21 cellular contexts compared by ENCODE assay signal in genomic region chr13:77001540-77001939, GRCh38. TPM values are rescaled to one million over a fixed set of nuclear protein-coding genes. Genes with fewer than 3 reads are reported as not detected.
DNase-seq lines count a peak whose midpoint lies in the region; ATAC-seq and TF ChIP-seq lines count a peak whose summit lies in the region.
"Had no signal": no experiment of that assay in that cellular context is flagged by ENCODE, and none has a peak within 500 bp of the region (broad histone marks: within the 10 kb centered on the region; RNA-seq: fewer than 3 reads in every experiment).

No MANE protein-coding gene starts in this region.

- peak overlapping the region in 1 of 4 donors; percentile 1 for H3K4me3 Mint-ChIP-seq in IgD-negative memory B cell
- no peak overlapping the region for H3K4me3 Mint-ChIP-seq in endothelial cell (ENCODE audit: unreplicated experiment)
- H3K4me3 Mint-ChIP-seq: central memory CD8-positive, alpha-beta T cell; nephron had no signal

- DNase-seq in left ventricle myocardium superior = no peak
- no peak for DNase-seq in Right ventricle myocardium superior
- no peak for DNase-seq in endothelial cell (ENCODE audit: low spot score)
- DNase-seq in tibial nerve (ENCODE audit: low spot score in 2 of 2) = no peak
- no peak for DNase-seq in putamen (ENCODE audit: low spot score)
- DNase-seq in H4 (ENCODE audit: low spot score) = no peak
- DNase-seq: activated T-cell treated with anti-CD3 and anti-CD28 coated beads, Interleukin-2, amount 50 U/mL, for 48 hours; amniotic stem cell; effector memory CD4-positive, alpha-beta T cell; head of caudate nucleus; NCI-H774; PC-9; stimulated activated CD4-positive, alpha-beta T cell treated with anti-CD3 and anti-CD28 coated beads, Interleukin-4, amount 100 ng/mL, for 4 hours; T-helper 9 cell had no signal

- no peak for TF ChIP-seq CTCF in endothelial cell (IDR thresholded peaks at IDR 0.05; ENCODE audit: unreplicated experiment)
- TF ChIP-seq CTCF in tibial nerve (IDR thresholded peaks at IDR 0.05) = no peak

- H3K36me3 Mint-ChIP-seq in IgD-negative memory B cell (peaks cover 6% of the 10 kb centered on the region), endothelial cell (ENCODE audit: low read depth, unreplicated experiment) (peaks cover 8% of the 10 kb centered on the region)

- no peaks in the 10 kb centered on the region for H3K9me3 ChIP-seq in tibial nerve
- H3K9me3 ChIP-seq: suprapubic skin had no signal

- peak overlapping the region in 3 of 4 donors; percentile 21 to 69 (median 31) for H3K27ac ChIP-seq in tibial nerve
- H3K27ac ChIP-seq: PC-9, suprapubic skin had no signal

- peaks cover 11 to 38% (median 30%) of the 10 kb centered on the region in 3 donors for H3K4me1 Mint-ChIP-seq in IgD-negative memory B cell
- no peaks in the 10 kb centered on the region for H3K4me1 Mint-ChIP-seq in endothelial cell (ENCODE audit: unreplicated experiment)

- no peak for TF ChIP-seq POLR2A in tibial nerve (IDR thresholded peaks at IDR 0.05)

- intact Hi-C loops in left ventricle myocardium superior (cut with micrococcal nuclease) = no loop called here
- intact Hi-C loops in Right ventricle myocardium superior (cut with DNase I) = no loop called here

- no peaks in the 10 kb centered on the region for H3K27me3 ChIP-seq in tibial nerve
- H3K27me3 ChIP-seq: suprapubic skin had no signal

- H3K9me3 Mint-ChIP-seq in IgD-negative memory B cell (no peaks in the 10 kb centered on the region), endothelial cell (ENCODE audit: unreplicated experiment) (no peaks in the 10 kb centered on the region)
- H3K9me3 Mint-ChIP-seq: central memory CD8-positive, alpha-beta T cell; nephron had no signal

- no peaks in the 10 kb centered on the region for H3K27me3 Mint-ChIP-seq in IgD-negative memory B cell
- no peaks in the 10 kb centered on the region for H3K27me3 Mint-ChIP-seq in endothelial cell (ENCODE audit: unreplicated experiment)
- H3K27me3 Mint-ChIP-seq: central memory CD8-positive, alpha-beta T cell; progenitor cell of endocrine pancreas had no signal

- peak overlapping the region; percentile 12 to 83 (median 59) for H3K27ac Mint-ChIP-seq in IgD-negative memory B cell
- peak overlapping the region; percentile 2 for H3K27ac Mint-ChIP-seq in endothelial cell (ENCODE audit: unreplicated experiment)
- H3K27ac Mint-ChIP-seq: nephron, progenitor cell of endocrine pancreas had no signal

- H3K4me1 ChIP-seq in tibial nerve = peaks cover 0 to 70% (median 4%) of the 10 kb centered on the region in 4 donors

- H3K36me3 ChIP-seq in tibial nerve = peaks cover 0 to 58% (median 0%) of the 10 kb centered on the region in 3 donors

- H3K4me3 ChIP-seq in tibial nerve = no peak overlapping the region
- H3K4me3 ChIP-seq: PC-9, suprapubic skin had no signal

- 54 to 63% methylated on average over 4 of the region's 4 CpGs for WGBS in tibial nerve, 2 donors

- TF ChIP-seq EP300 in tibial nerve (IDR thresholded peaks at IDR 0.05) = no peak

- ATAC-seq in left ventricle myocardium superior (peak; percentile 25), Right ventricle myocardium superior (ENCODE audit: poor library complexity) (no peak), HG02678 (IDR thresholded peaks at IDR 0.05; ENCODE audit: unreplicated experiment) (no peak)

RNA-seq across cellular contexts. Expression of gene CLN5, which starts 9.7 kb away (rescaled TPM):
- total RNA-seq in left ventricle myocardium superior (16.8 TPM), Right ventricle myocardium superior (15.0 TPM), endothelial cell (ENCODE audit: unreplicated experiment) (10.9 TPM), tibial nerve (10 to 100 TPM; 28.8 to 47.3 (median 35.1) TPM)
- polyA plus RNA-seq in IgD-negative memory B cell = 16.9 TPM
- 21.3 and 27.4 TPM in 2 replicates for total RNA-seq in H4 (2014; rRNA removed; shearing (Covaris generic))

RNA-seq across cellular contexts. Expression of gene FBXL3, which starts 25.4 kb away (rescaled TPM):
- total RNA-seq in left ventricle myocardium superior = 31.7 TPM
- total RNA-seq in Right ventricle myocardium superior = 27.6 TPM
- polyA plus RNA-seq in IgD-negative memory B cell = 43.4 TPM
- total RNA-seq in endothelial cell (ENCODE audit: unreplicated experiment) = 27.5 TPM
- 100 to 1,000 TPM; 156 to 223 (median 175) TPM for total RNA-seq in tibial nerve
- total RNA-seq in H4 (2014; rRNA removed; shearing (Covaris generic)) = 12.2 and 20.0 TPM in 2 replicates

RNA-seq across cellular contexts. Expression of gene ACOD1, which starts 53.2 kb away (rescaled TPM):
- total RNA-seq in left ventricle myocardium superior (not detected), Right ventricle myocardium superior (not detected), endothelial cell (ENCODE audit: unreplicated experiment) (not detected), tibial nerve (not detected)
- polyA plus RNA-seq in IgD-negative memory B cell = not detected
- total RNA-seq in H4 (2014; rRNA removed; shearing (Covaris generic)) = not detected in 2 replicates
- total RNA-seq: lung microvascular endothelial cell, PC-9, progenitor cell of endocrine pancreas, suprapubic skin had no signal
